ENCODE assay signal across 1 cellular context in the genomic region with DNA sequence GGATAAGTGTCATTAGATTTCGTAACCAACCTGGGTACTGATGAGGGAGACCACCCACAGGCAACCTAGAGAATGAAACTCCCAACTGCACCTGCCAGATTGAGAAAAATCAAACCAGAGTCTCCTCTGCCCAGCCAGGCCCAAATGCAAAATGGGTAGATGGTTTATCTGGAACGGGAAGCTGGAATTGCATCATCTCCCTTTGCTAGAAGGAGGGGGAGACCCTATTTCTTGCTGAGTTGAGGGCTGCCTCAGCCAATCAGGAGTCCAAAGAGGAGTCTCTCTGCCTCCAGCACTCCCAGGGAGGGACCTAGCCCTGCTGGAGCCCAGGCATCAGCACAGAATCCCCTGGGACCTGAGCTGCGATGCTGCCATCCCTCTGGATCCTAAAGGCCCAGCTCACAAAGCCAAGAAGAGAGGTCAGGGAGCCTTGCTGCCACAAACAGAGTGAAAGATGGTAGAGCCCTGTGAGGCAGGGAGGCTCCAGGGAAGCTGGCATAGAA.
TF ChIP-seq lines count a peak whose summit lies in the region.

No MANE protein-coding gene starts in this region.

TF ChIP-seq in HepG2, 621 proteins besides CTCF, POLR2A, EP300 and RAD21:
- TF ChIP-seq, protein P1, sequence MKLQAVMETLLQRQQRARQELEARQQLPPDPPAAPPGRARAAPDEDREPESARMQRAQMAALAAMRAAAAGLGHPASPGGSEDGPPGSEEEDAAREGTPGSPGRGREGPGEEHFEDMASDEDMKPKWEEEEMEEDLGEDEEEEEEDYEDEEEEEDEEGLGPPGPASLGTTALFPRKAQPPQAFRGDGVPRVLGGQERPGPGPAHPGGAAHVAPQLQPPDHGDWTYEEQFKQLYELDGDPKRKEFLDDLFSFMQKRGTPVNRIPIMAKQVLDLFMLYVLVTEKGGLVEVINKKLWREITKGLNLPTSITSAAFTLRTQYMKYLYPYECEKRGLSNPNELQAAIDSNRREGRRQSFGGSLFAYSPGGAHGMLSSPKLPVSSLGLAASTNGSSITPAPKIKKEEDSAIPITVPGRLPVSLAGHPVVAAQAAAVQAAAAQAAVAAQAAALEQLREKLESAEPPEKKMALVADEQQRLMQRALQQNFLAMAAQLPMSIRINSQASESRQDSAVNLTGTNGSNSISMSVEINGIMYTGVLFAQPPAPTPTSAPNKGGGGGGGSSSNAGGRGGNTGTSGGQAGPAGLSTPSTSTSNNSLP (IDR thresholded peaks at IDR 0.05; ENCODE audit: low read depth, low read length), result no peak
- TF ChIP-seq ZZZ3 (CRISPR knock-in tag; IDR thresholded peaks at IDR 0.05; ENCODE audit: borderline replicate concordance), result no peak
- TF ChIP-seq SMARCC2 (IDR thresholded peaks at IDR 0.05), result no peak
- no peak for TF ChIP-seq ZUFSP (CRISPR knock-in tag; IDR thresholded peaks at IDR 0.05; ENCODE audit: borderline replicate concordance)
- TF ChIP-seq SOX5 (CRISPR knock-in tag; IDR thresholded peaks at IDR 0.05; ENCODE audit: borderline replicate concordance), result no peak
- TF ChIP-seq PHF21A (CRISPR knock-in tag; IDR thresholded peaks at IDR 0.05), result no peak
- TF ChIP-seq, protein P2, sequence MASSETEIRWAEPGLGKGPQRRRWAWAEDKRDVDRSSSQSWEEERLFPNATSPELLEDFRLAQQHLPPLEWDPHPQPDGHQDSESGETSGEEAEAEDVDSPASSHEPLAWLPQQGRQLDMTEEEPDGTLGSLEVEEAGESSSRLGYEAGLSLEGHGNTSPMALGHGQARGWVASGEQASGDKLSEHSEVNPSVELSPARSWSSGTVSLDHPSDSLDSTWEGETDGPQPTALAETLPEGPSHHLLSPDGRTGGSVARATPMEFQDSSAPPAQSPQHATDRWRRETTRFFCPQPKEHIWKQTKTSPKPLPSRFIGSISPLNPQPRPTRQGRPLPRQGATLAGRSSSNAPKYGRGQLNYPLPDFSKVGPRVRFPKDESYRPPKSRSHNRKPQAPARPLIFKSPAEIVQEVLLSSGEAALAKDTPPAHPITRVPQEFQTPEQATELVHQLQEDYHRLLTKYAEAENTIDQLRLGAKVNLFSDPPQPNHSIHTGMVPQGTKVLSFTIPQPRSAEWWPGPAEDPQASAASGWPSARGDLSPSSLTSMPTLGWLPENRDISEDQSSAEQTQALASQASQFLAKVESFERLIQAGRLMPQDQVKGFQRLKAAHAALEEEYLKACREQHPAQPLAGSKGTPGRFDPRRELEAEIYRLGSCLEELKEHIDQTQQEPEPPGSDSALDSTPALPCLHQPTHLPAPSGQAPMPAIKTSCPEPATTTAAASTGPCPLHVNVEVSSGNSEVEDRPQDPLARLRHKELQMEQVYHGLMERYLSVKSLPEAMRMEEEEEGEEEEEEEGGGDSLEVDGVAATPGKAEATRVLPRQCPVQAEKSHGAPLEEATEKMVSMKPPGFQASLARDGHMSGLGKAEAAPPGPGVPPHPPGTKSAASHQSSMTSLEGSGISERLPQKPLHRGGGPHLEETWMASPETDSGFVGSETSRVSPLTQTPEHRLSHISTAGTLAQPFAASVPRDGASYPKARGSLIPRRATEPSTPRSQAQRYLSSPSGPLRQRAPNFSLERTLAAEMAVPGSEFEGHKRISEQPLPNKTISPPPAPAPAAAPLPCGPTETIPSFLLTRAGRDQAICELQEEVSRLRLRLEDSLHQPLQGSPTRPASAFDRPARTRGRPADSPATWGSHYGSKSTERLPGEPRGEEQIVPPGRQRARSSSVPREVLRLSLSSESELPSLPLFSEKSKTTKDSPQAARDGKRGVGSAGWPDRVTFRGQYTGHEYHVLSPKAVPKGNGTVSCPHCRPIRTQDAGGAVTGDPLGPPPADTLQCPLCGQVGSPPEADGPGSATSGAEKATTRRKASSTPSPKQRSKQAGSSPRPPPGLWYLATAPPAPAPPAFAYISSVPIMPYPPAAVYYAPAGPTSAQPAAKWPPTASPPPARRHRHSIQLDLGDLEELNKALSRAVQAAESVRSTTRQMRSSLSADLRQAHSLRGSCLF (CRISPR knock-in tag; IDR thresholded peaks at IDR 0.05; ENCODE audit: borderline replicate concordance), result no peak
- TF ChIP-seq FOXP4 (CRISPR knock-in tag; IDR thresholded peaks at IDR 0.05), result no peak
- TF ChIP-seq ZBTB7B (CRISPR knock-in tag; IDR thresholded peaks at IDR 0.05), result no peak
- TF ChIP-seq HNRNPK (IDR thresholded peaks at IDR 0.05; ENCODE audit: low read depth, low read length, poor library complexity, severe bottlenecking), result no peak
- no peak for TF ChIP-seq ZNF432 (CRISPR knock-in tag; IDR thresholded peaks at IDR 0.05; ENCODE audit: borderline replicate concordance)
- no peak for TF ChIP-seq PCBP1 (IDR thresholded peaks at IDR 0.05; ENCODE audit: borderline replicate concordance, low read depth, low read length)
